ENCODE assay signal across 8 cellular contexts in the genomic region with DNA sequence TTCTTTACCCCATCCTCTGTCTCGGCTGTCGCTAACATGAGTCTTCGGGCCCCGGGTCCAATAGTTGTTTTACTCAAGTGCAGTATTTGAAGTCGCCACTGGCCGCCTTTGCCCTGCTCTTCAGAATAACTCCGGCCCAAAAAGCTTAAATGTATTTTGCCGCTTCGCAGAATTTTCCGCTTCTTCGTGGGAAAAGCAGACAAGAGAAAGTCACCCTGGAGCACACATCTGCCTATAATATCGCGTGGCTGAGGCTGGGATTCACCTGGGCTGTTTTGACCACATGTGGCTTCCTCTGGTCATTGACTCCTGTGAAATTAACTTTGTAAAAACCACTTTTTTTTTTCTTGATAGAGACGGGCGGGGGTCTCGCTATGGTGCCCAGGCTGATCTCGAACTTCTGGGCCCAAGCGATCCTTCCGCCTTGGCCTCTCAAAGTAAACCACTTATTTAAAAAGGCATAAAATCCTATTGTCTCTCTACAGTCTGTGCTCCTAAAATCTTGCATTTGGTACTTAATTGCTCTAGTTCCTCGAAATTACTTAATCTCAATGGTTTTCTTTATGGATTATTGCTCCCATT. TPM values are rescaled to one million over a fixed set of nuclear protein-coding genes. Genes with fewer than 3 reads are reported as not detected.
DNase-seq lines count a peak whose midpoint lies in the region; ATAC-seq, FAIRE-seq and TF ChIP-seq lines count a peak whose summit lies in the region.

No MANE protein-coding gene starts in this region.

- ATAC-seq in A549 = peak; percentile 52 to 58; a peak in 5 of 6 replicates

- H2BK15ac ChIP-seq in mesenchymal stem cell (ENCODE audit: low read depth, poor library complexity, severe bottlenecking) = no peak overlapping the region

- H4K8ac ChIP-seq in mesenchymal stem cell (ENCODE audit: low read length) = no peak overlapping the region

- peak overlapping the region; percentile 85 to 93 for H3K27ac ChIP-seq in A549
- peak overlapping the region; percentile 64 for H3K27ac ChIP-seq in mammary epithelial cell (ENCODE audit: insufficient read depth, low read depth, low read length)
- H3K27ac ChIP-seq in mesenchymal stem cell (ENCODE audit: low read length, poor library complexity, severe bottlenecking) = no peak overlapping the region

- peak overlapping the region; percentile 74 for H4K91ac ChIP-seq in mesenchymal stem cell (ENCODE audit: low read length)

- TF ChIP-seq EP300 in A549 (IDR thresholded peaks at IDR 0.05) = no peak

- H2BK12ac ChIP-seq in mesenchymal stem cell (ENCODE audit: low read length in 2 of 2) = no peak overlapping the region

- no peak for FAIRE-seq in A549 (lab: Jason Lieb, UNC)
- FAIRE-seq in GM18507 (lab: Jason Lieb, UNC) = peak; percentile 38

- intact Hi-C loops in mammary epithelial cell (cut with micrococcal nuclease) = no loop called here

- POLR2A ChIA-PET in A549 (lab: Yijun Ruan, JAX) = interaction anchor here (0.7 to 1.0 kb wide), 5 partner anchors 11 to 173 kb away, joined by 3 to 4 read pairs (median 3); a partner anchor contains a TSS

- peaks cover 18% of the 10 kb centered on the region for H3K4me1 ChIP-seq in A549
- peaks cover 14% of the 10 kb centered on the region for H3K4me1 ChIP-seq in mammary epithelial cell (ENCODE audit: insufficient read depth, low read length)
- H3K4me1 ChIP-seq in mesenchymal stem cell (ENCODE audit: control insufficient read depth, insufficient read depth, low read depth, low read length) = no peaks in the 10 kb centered on the region

- H3K18ac ChIP-seq in mesenchymal stem cell (ENCODE audit: low read depth in 1 of 2, low read length in 2 of 2) = peak overlapping the region in 1 of 2 experiments; percentile 48

- dilution Hi-C loops in mammary epithelial cell (cut with HindIII; ENCODE audit: low sequenced_read_pairs) = no loop called here

- H2BK120ac ChIP-seq in mesenchymal stem cell (ENCODE audit: low read depth, low read length) = peak overlapping the region; percentile 42

- CTCF ChIA-PET in A549 (lab: Yijun Ruan, JAX) = interaction anchor here (0.6 to 5.3 kb wide), 5 partner anchors 9 to 175 kb away, joined by 3 to 19 read pairs (median 4); no protein-coding TSS in a partner anchor
- CTCF ChIA-PET in mammary epithelial cell (lab: Charles Lee; ENCODE audit: low non-redundant PET) = no interaction called here

- H3K36me3 ChIP-seq in mammary epithelial cell (ENCODE audit: insufficient read depth, low read length) (no peaks in the 10 kb centered on the region), mesenchymal stem cell (ENCODE audit: control insufficient read depth in 1 of 2, insufficient read depth in 2 of 2, low read depth in 1 of 2, low read length in 2 of 2) (peaks cover 0 to 4% of the 10 kb centered on the region in 2 experiments)

- no peak overlapping the region for H2AK5ac ChIP-seq in mesenchymal stem cell (ENCODE audit: low read length, severe bottlenecking)

- H3K9me3 ChIP-seq in A549 (no peaks in the 10 kb centered on the region), mammary epithelial cell (replicated peaks; ENCODE audit: insufficient read depth, low read length) (no peaks in the 10 kb centered on the region), mesenchymal stem cell (ENCODE audit: control insufficient read depth, low read length) (no peaks in the 10 kb centered on the region)

- in situ Hi-C loops in mammary epithelial cell (cut with MboI; ENCODE audit: low sequenced_read_pairs in 2 of 2) = no loop called here

- H3K23ac ChIP-seq in mesenchymal stem cell (ENCODE audit: low read length in 2 of 2) = no peak overlapping the region

- TF ChIP-seq CTCF in A549 (IDR thresholded peaks at IDR 0.05) (no peak), mammary epithelial cell (conservative IDR thresholded peaks at IDR 0.05 in 1 of 2, IDR thresholded peaks at IDR 0.05 in 1 of 2; ENCODE audit: extremely low read depth in 1 of 2, insufficient read depth in 1 of 2, low read depth in 1 of 2, low read length in 2 of 2) (no peak)

- H2BK5ac ChIP-seq in mesenchymal stem cell (ENCODE audit: low read depth, low read length, poor library complexity, severe bottlenecking) = peak overlapping the region; percentile 21

- peaks cover 51% of the 10 kb centered on the region for H3K79me2 ChIP-seq in mammary epithelial cell (ENCODE audit: insufficient read depth, low read length)

- DNase-seq in A549 (ENCODE audit: low read depth in 1 of 2, low spot score in 1 of 2) (peak; percentile 28 to 30), GM18507 (ENCODE audit: extremely low spot score, insufficient read length, low read depth) (no peak), Kasumi-1 (lab: John Stamatoyannopoulos, UW) (peak; percentile 17 to 36), mammary epithelial cell (peak; percentile 24), mesenchymal stem cell (no peak), NCI-H187 treated with DMSO at 0.1 percent for 48 hours (lab: John Stamatoyannopoulos, UW) (no peak), epidermal melanocyte (ENCODE audit: insufficient read length, low spot score) (no peak)
- DNase-seq in effector CD8-positive, alpha-beta T cell (lab: John Stamatoyannopoulos, UW) = no peak

- peaks cover 11% of the 10 kb centered on the region for H3K79me1 ChIP-seq in mesenchymal stem cell (replicated peaks; ENCODE audit: low read length, poor library complexity, severe bottlenecking)

- H3K27me3 ChIP-seq in mammary epithelial cell (ENCODE audit: insufficient read depth, low read length) (no peaks in the 10 kb centered on the region), mesenchymal stem cell (ENCODE audit: control insufficient read depth in 1 of 2, insufficient read depth in 1 of 2, low read length in 2 of 2) (no peaks in the 10 kb centered on the region)

- H4K20me1 ChIP-seq in mammary epithelial cell (ENCODE audit: insufficient read depth, low read length) = no peaks in the 10 kb centered on the region

- BruUV-seq in mammary epithelial cell (replicated peaks; lab: Mats Ljungman, UMichigan) = no TSS peak

- H3K4me2 ChIP-seq in A549 (peak overlapping the region; percentile 84), mammary epithelial cell (ENCODE audit: insufficient read depth, low read depth, low read length) (peak overlapping the region; percentile 82), mesenchymal stem cell (ENCODE audit: low read length, poor library complexity, severe bottlenecking) (peak overlapping the region; percentile 69)

- H3K4me3 ChIP-seq in A549 (peak overlapping the region; percentile 77), mammary epithelial cell (replicated peaks in 1 of 3; ENCODE audit: insufficient read depth in 1 of 3, low read depth in 2 of 3, low read length in 3 of 3) (peak overlapping the region; percentile 73 to 94 (median 82)), mesenchymal stem cell (ENCODE audit: insufficient read depth in 1 of 2, low read depth in 1 of 2, low read length in 2 of 2) (peak overlapping the region; percentile 84 to 95)

- WGBS in A549 (ENCODE audit: missing lambda C conversion rate) = 8% methylated on average over 20 of the region's 20 CpGs
- 2% methylated on average over 18 of the region's 20 CpGs for WGBS in mammary epithelial cell (ENCODE audit: low coverage, missing lambda C conversion rate)
- 14% methylated on average over 20 of the region's 20 CpGs for WGBS in mesenchymal stem cell

- peak overlapping the region; percentile 94 for H2AFZ ChIP-seq in mammary epithelial cell (ENCODE audit: low read depth, low read length)
- H2AFZ ChIP-seq in mesenchymal stem cell (ENCODE audit: low read depth, low read length) = peak overlapping the region; percentile 66

- peak overlapping the region in 1 of 2 experiments; percentile 65 for H3K4ac ChIP-seq in mesenchymal stem cell (ENCODE audit: low read depth in 1 of 2, low read length in 2 of 2)

- H3K9ac ChIP-seq in mammary epithelial cell (ENCODE audit: insufficient read depth, low read length) (peak overlapping the region; percentile 88), mesenchymal stem cell (ENCODE audit: low read length) (peak overlapping the region; percentile 95)

- TF ChIP-seq POLR2A in A549 (IDR thresholded peaks at IDR 0.05; ENCODE audit: low read length) = no peak

- no peak for TF ChIP-seq RAD21 in A549 (conservative IDR thresholded peaks at IDR 0.05 in 1 of 2, IDR thresholded peaks at IDR 0.05 in 1 of 2)

- H3K14ac ChIP-seq in mesenchymal stem cell (ENCODE audit: low read length in 2 of 2) = no peak overlapping the region

TF ChIP-seq in A549, 52 proteins besides CTCF, POLR2A, EP300 and RAD21:
- TF ChIP-seq, protein P1, sequence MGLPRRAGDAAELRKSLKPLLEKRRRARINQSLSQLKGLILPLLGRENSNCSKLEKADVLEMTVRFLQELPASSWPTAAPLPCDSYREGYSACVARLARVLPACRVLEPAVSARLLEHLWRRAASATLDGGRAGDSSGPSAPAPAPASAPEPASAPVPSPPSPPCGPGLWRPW (IDR thresholded peaks at IDR 0.05) = no peak
- TF ChIP-seq HDAC2 (IDR thresholded peaks at IDR 0.05) (no peak), CBX8 (IDR thresholded peaks at IDR 0.05) (no peak)

RNA-seq across cellular contexts. Expression of a gene that starts 0.7 kb away (rescaled TPM):
- 38.7 and 43.2 TPM in 2 replicates for polyA plus RNA-seq in A549 (2011; rRNA removed)
- polyA plus RNA-seq in A549 (2012; cell fraction: cytosol; rRNA removed) = 21.5 and 25.6 TPM in 2 replicates
- 16.0 and 27.5 TPM in 2 replicates for polyA plus RNA-seq in A549 (2012; cell fraction: nucleus; rRNA removed)
- polyA plus RNA-seq in A549 (2017; fragmentation: RNase III; extraction: RNeasy Plus Mini Kit Qiagen cat#74134 plus additional on column Dnase treatment) = 23.6 to 28.7 TPM (median 25.6 TPM) in 3 replicates
- 25.5 and 26.6 TPM in 2 replicates for polyA minus RNA-seq in A549 (2011; rRNA and poly(A)+ RNA removed)
- total RNA-seq in mammary epithelial cell = 10 to 100 TPM; 21.3 to 31.6 TPM
- polyA plus RNA-seq in mammary epithelial cell = 25.0 TPM
- 25.3 TPM for polyA minus RNA-seq in mammary epithelial cell
- 15.2 TPM for polyA plus RNA-seq in mesenchymal stem cell (2013, experiment 1 of 2)
- 14.5 TPM for polyA plus RNA-seq in mesenchymal stem cell (2013, experiment 2 of 2)

Comparison
In these comparisons a context has a peak if more than half of its experiments do, and no peak if none do; other contexts are left out.
1. DNase-seq: peak in A549 (2 of 2), Kasumi-1 (2 of 2) and mammary epithelial cell (single experiment); none in GM18507 (single experiment), mesenchymal stem cell (single experiment), effector CD8-positive, alpha-beta T cell (single experiment), NCI-H187 treated with DMSO at 0.1 percent for 48 hours (single experiment) and epidermal melanocyte (single experiment).
2. Peak in every context shown above with its lines, with median percentiles within 50 percentile points of each other: H3K4me2 ChIP-seq and H3K4me3 ChIP-seq.